Comparison of ENCODE assay signal across 9 cellular contexts in the genomic region with DNA sequence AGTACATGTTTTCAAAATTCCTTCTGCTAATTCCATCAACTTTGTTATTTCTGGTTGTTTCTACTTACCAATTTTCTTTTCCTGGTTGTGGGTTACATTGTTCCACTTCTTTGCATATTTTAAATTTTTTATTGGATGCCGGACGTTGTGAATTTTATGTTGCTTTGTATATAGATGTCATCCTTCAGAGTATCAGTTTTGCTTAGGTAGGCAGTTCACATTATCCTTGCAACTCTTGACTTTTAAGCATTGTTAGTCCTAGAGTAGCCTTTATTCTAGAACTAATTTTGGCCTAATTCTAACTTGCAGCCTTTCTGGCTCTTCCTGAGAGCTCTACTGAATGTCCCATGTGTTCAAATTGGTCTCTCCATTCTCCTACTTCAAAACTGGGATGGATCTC.
"Had no signal": no experiment of that assay in that cellular context is flagged by ENCODE, and none has a peak within 500 bp of the region (broad histone marks: within the 10 kb centered on the region; RNA-seq: fewer than 3 reads in every experiment).

No MANE protein-coding gene starts in this region.

- H3K9me3 ChIP-seq: HAP-1 had no signal

- H3K9ac ChIP-seq: GM23248 had no signal

- H2AFZ ChIP-seq: GM23248, GM23338 had no signal

- DNase-seq: GM23248, GOT3, H7, H9, HCEC 1CT, HFFc6 had no signal

- H3K4me1 ChIP-seq: HAP-1 had no signal

- H3K4me2 ChIP-seq: GM23338 had no signal

- ATAC-seq: GM23338, HCT116 had no signal

- H3K4me3 ChIP-seq: GM23248, GM23338, HAP-1 had no signal

- H3K36me3 ChIP-seq: HAP-1 had no signal

- H3K27ac ChIP-seq: GM23248 had no signal
